ENCODE assay signal across 1 cellular context in genomic region chr1:54376085-54377039, GRCh38.
TF ChIP-seq lines count a peak whose summit lies in the region.

No MANE protein-coding gene starts in this region.

TF ChIP-seq in K562, 482 proteins besides CTCF, POLR2A, EP300 and RAD21 (continued from another document and continues in another):
- TF ChIP-seq STAT6 (CRISPR knock-in tag; IDR thresholded peaks at IDR 0.05) (no peak), KLF1 (tag; IDR thresholded peaks at IDR 0.05) (no peak), HLTF (IDR thresholded peaks at IDR 0.05) (no peak), KAT2B (IDR thresholded peaks at IDR 0.05; ENCODE audit: low read depth, low read length) (no peak), ZNF184 (CRISPR knock-in tag; IDR thresholded peaks at IDR 0.05) (no peak), GTF2B (IDR thresholded peaks at IDR 0.05; ENCODE audit: extremely low read depth, insufficient read length) (no peak), ILF3 (IDR thresholded peaks at IDR 0.05; ENCODE audit: borderline replicate concordance) (no peak), NRF1 (conservative IDR thresholded peaks at IDR 0.05 in 1 of 2, IDR thresholded peaks at IDR 0.05 in 1 of 2) (no peak), FUS (optimal IDR thresholded peaks at IDR 0.05; ENCODE audit: low read depth, low read length) (no peak), ZBTB12 (CRISPR knock-in tag; IDR thresholded peaks at IDR 0.05) (no peak), BMI1 (IDR thresholded peaks at IDR 0.05; ENCODE audit: low read length) (no peak), ZNF512 (tag; IDR thresholded peaks at IDR 0.05) (no peak), SREBF1 (IDR thresholded peaks at IDR 0.05; ENCODE audit: borderline replicate concordance, low read depth, low read length) (no peak), GATAD2B (IDR thresholded peaks at IDR 0.05; ENCODE audit: borderline replicate concordance) (no peak), THRB (CRISPR knock-in tag; conservative IDR thresholded peaks at IDR 0.05) (no peak), CREBBP (IDR thresholded peaks at IDR 0.05; ENCODE audit: low read depth, low read length) (no peak), FOXP4 (CRISPR knock-in tag; IDR thresholded peaks at IDR 0.05; ENCODE audit: borderline replicate concordance) (no peak), SP1 (CRISPR knock-in tag; IDR thresholded peaks at IDR 0.05) (no peak), HCFC1 (IDR thresholded peaks at IDR 0.05; ENCODE audit: low read depth, low read length) (no peak), ZNF133 (CRISPR knock-in tag; IDR thresholded peaks at IDR 0.05) (no peak), ARID3B (CRISPR knock-in tag; IDR thresholded peaks at IDR 0.05; ENCODE audit: borderline replicate concordance) (no peak), ZNF431 (CRISPR knock-in tag; IDR thresholded peaks at IDR 0.05) (no peak), TRIM24 (IDR thresholded peaks at IDR 0.05) (no peak), YBX1 (IDR thresholded peaks at IDR 0.05) (no peak), ZNF175 (CRISPR knock-in tag; IDR thresholded peaks at IDR 0.05; ENCODE audit: low read depth) (no peak), ZFP36 (IDR thresholded peaks at IDR 0.05; ENCODE audit: low read depth, low read length, partially characterized antibody) (no peak), NFIC (IDR thresholded peaks at IDR 0.05) (no peak), SLC30A9 (CRISPR knock-in tag; IDR thresholded peaks at IDR 0.05) (no peak), SMARCC2 (IDR thresholded peaks at IDR 0.05; ENCODE audit: low read depth) (no peak), STAT5A (IDR thresholded peaks at IDR 0.05; ENCODE audit: borderline replicate concordance, low read length) (no peak), KHSRP (IDR thresholded peaks at IDR 0.05) (no peak), NEUROD1 (IDR thresholded peaks at IDR 0.05; ENCODE audit: borderline replicate concordance, low read depth, low read length, partially characterized antibody) (no peak), ZNF764 (CRISPR knock-in tag; IDR thresholded peaks at IDR 0.05; ENCODE audit: low read depth) (no peak), FOSL1 (tag; conservative IDR thresholded peaks at IDR 0.05) (peak; percentile 93), ERF (CRISPR knock-in tag; IDR thresholded peaks at IDR 0.05) (no peak), ZNF639 (CRISPR knock-in tag; conservative IDR thresholded peaks at IDR 0.05 in 1 of 2, IDR thresholded peaks at IDR 0.05 in 1 of 2) (no peak; a peak in 1 of 4 replicates), CBX8 (IDR thresholded peaks at IDR 0.05; ENCODE audit: borderline replicate concordance, extremely low read depth, low read depth, low read length, poor library complexity, severe bottlenecking) (no peak), TFAM (CRISPR knock-in tag; conservative IDR thresholded peaks at IDR 0.05) (no peak), SAFB (IDR thresholded peaks at IDR 0.05; ENCODE audit: borderline replicate concordance, low read depth, low read length) (no peak), TCF7L2 (IDR thresholded peaks at IDR 0.05; ENCODE audit: low read depth, low read length) (no peak), DNMT1 (IDR thresholded peaks at IDR 0.05) (no peak), RBM17 (IDR thresholded peaks at IDR 0.05; ENCODE audit: borderline replicate concordance, low read depth, low read length) (no peak), FOXM1 (IDR thresholded peaks at IDR 0.05; ENCODE audit: low read depth) (no peak), FOXM1 (CRISPR knock-in tag; IDR thresholded peaks at IDR 0.05; ENCODE audit: low read depth) (no peak), MAX (CRISPR knock-in tag; IDR thresholded peaks at IDR 0.05) (peak; percentile 27; the same call in 1 of the 2 replicates), ELK1 (CRISPR knock-in tag; IDR thresholded peaks at IDR 0.05) (no peak), MYNN (IDR thresholded peaks at IDR 0.05) (no peak), MYNN (CRISPR knock-in tag; IDR thresholded peaks at IDR 0.05) (no peak), SUPT5H (IDR thresholded peaks at IDR 0.05) (no peak), CTBP1 (IDR thresholded peaks at IDR 0.05; ENCODE audit: borderline replicate concordance) (no peak), THAP12 (CRISPR knock-in tag; IDR thresholded peaks at IDR 0.05) (no peak), ADNP (tag; IDR thresholded peaks at IDR 0.05) (no peak), ZBTB7A (IDR thresholded peaks at IDR 0.05; ENCODE audit: borderline replicate concordance, control insufficient read depth, low read depth, low read length) (peak; percentile 39; the same call in 1 of the 2 replicates), ZNF140 (CRISPR knock-in tag; IDR thresholded peaks at IDR 0.05) (no peak), BRF1 (IDR thresholded peaks at IDR 0.05; ENCODE audit: borderline replicate concordance, extremely low read depth, insufficient read length) (no peak)
